ENCODE assay signal across 1 cellular context in the genomic region with DNA sequence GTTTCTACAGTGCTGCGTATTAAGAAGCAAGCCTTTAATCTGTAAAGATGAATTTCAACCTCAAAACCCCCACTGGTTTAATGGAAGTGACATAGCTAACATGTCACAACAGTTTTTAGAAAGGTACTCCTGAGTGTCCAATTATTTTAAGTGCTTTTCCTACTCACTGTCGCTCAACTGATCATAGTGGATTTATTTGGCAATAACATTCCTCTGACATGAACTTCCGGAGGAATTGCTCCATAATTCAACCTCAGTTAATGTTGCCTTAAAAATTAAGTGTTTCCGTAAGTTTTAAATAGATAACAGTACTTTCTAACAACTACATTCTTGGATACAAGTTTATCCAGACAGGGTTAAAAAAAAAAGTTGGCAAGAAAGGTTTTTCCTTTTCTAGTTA.
A peak's percentile ranks its signal among the peaks of the same experiment; 100 is the strongest.
TF ChIP-seq lines count a peak whose summit lies in the region.

No MANE protein-coding gene starts in this region.

TF ChIP-seq in SK-N-SH treated with all-trans-retinoic acid at 6 μM for 48 hours, 23 proteins besides CTCF, POLR2A, EP300 and RAD21 (continued from another document):
- TF ChIP-seq, protein P1, sequence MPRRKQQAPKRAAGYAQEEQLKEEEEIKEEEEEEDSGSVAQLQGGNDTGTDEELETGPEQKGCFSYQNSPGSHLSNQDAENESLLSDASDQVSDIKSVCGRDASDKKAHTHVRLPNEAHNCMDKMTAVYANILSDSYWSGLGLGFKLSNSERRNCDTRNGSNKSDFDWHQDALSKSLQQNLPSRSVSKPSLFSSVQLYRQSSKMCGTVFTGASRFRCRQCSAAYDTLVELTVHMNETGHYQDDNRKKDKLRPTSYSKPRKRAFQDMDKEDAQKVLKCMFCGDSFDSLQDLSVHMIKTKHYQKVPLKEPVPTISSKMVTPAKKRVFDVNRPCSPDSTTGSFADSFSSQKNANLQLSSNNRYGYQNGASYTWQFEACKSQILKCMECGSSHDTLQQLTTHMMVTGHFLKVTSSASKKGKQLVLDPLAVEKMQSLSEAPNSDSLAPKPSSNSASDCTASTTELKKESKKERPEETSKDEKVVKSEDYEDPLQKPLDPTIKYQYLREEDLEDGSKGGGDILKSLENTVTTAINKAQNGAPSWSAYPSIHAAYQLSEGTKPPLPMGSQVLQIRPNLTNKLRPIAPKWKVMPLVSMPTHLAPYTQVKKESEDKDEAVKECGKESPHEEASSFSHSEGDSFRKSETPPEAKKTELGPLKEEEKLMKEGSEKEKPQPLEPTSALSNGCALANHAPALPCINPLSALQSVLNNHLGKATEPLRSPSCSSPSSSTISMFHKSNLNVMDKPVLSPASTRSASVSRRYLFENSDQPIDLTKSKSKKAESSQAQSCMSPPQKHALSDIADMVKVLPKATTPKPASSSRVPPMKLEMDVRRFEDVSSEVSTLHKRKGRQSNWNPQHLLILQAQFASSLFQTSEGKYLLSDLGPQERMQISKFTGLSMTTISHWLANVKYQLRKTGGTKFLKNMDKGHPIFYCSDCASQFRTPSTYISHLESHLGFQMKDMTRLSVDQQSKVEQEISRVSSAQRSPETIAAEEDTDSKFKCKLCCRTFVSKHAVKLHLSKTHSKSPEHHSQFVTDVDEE (CRISPR knock-in tag; IDR thresholded peaks at IDR 0.05), result no peak
- no peak for TF ChIP-seq SNAI2 (CRISPR knock-in tag; IDR thresholded peaks at IDR 0.05)
- no peak for TF ChIP-seq ZFP3 (CRISPR knock-in tag; IDR thresholded peaks at IDR 0.05)
- no peak for TF ChIP-seq ZFP30 (CRISPR knock-in tag; IDR thresholded peaks at IDR 0.05)
- TF ChIP-seq TOX (CRISPR knock-in tag; IDR thresholded peaks at IDR 0.05; ENCODE audit: borderline replicate concordance), result peak; percentile 96
- no peak for TF ChIP-seq PPARA (CRISPR knock-in tag; IDR thresholded peaks at IDR 0.05; ENCODE audit: borderline replicate concordance)
- TF ChIP-seq, protein P2, sequence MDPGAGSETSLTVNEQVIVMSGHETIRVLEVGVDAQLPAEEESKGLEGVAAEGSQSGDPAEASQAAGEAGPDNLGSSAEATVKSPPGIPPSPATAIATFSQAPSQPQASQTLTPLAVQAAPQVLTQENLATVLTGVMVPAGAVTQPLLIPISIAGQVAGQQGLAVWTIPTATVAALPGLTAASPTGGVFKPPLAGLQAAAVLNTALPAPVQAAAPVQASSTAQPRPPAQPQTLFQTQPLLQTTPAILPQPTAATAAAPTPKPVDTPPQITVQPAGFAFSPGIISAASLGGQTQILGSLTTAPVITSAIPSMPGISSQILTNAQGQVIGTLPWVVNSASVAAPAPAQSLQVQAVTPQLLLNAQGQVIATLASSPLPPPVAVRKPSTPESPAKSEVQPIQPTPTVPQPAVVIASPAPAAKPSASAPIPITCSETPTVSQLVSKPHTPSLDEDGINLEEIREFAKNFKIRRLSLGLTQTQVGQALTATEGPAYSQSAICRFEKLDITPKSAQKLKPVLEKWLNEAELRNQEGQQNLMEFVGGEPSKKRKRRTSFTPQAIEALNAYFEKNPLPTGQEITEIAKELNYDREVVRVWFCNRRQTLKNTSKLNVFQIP (CRISPR knock-in tag; IDR thresholded peaks at IDR 0.05; ENCODE audit: borderline replicate concordance, low read depth), result peak; percentile 53; the same call in 1 of the 2 replicates
- TF ChIP-seq ZC3H10 (CRISPR knock-in tag; IDR thresholded peaks at IDR 0.05), result peak; percentile 83; the same call in 1 of the 2 replicates
- no peak for TF ChIP-seq CSDC2 (CRISPR knock-in tag; IDR thresholded peaks at IDR 0.05)
- TF ChIP-seq GLIS3 (CRISPR knock-in tag; IDR thresholded peaks at IDR 0.05), result no peak
- no peak for TF ChIP-seq OSR1 (CRISPR knock-in tag; IDR thresholded peaks at IDR 0.05)
- peak; percentile 72 for TF ChIP-seq ISL1 (CRISPR knock-in tag; IDR thresholded peaks at IDR 0.05)
- TF ChIP-seq ESRRG (CRISPR knock-in tag; IDR thresholded peaks at IDR 0.05), result no peak
- TF ChIP-seq ARNTL (CRISPR knock-in tag; IDR thresholded peaks at IDR 0.05; ENCODE audit: borderline replicate concordance, low read depth), result no peak
- TF ChIP-seq, protein P3, sequence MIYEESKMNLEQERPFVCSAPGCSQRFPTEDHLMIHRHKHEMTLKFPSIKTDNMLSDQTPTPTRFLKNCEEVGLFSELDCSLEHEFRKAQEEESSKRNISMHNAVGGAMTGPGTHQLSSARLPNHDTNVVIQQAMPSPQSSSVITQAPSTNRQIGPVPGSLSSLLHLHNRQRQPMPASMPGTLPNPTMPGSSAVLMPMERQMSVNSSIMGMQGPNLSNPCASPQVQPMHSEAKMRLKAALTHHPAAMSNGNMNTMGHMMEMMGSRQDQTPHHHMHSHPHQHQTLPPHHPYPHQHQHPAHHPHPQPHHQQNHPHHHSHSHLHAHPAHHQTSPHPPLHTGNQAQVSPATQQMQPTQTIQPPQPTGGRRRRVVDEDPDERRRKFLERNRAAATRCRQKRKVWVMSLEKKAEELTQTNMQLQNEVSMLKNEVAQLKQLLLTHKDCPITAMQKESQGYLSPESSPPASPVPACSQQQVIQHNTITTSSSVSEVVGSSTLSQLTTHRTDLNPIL (CRISPR knock-in tag; IDR thresholded peaks at IDR 0.05; ENCODE audit: low read depth), result no peak
- TF ChIP-seq ZNF565 (CRISPR knock-in tag; conservative IDR thresholded peaks at IDR 0.05; ENCODE audit: low read depth), result no peak
- TF ChIP-seq, protein P4, sequence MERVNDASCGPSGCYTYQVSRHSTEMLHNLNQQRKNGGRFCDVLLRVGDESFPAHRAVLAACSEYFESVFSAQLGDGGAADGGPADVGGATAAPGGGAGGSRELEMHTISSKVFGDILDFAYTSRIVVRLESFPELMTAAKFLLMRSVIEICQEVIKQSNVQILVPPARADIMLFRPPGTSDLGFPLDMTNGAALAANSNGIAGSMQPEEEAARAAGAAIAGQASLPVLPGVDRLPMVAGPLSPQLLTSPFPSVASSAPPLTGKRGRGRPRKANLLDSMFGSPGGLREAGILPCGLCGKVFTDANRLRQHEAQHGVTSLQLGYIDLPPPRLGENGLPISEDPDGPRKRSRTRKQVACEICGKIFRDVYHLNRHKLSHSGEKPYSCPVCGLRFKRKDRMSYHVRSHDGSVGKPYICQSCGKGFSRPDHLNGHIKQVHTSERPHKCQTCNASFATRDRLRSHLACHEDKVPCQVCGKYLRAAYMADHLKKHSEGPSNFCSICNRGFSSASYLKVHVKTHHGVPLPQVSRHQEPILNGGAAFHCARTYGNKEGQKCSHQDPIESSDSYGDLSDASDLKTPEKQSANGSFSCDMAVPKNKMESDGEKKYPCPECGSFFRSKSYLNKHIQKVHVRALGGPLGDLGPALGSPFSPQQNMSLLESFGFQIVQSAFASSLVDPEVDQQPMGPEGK (CRISPR knock-in tag; IDR thresholded peaks at IDR 0.05; ENCODE audit: borderline replicate concordance), result no peak; the same call in 1 of the 2 replicates
- peak; percentile 52; the same call in 1 of the 2 replicates for TF ChIP-seq RARB (CRISPR knock-in tag; IDR thresholded peaks at IDR 0.05)
- TF ChIP-seq ZNF8 (CRISPR knock-in tag; IDR thresholded peaks at IDR 0.05), result no peak
- TF ChIP-seq BACH2 (CRISPR knock-in tag; IDR thresholded peaks at IDR 0.05; ENCODE audit: borderline replicate concordance), result no peak
- no peak for TF ChIP-seq ZNF70 (CRISPR knock-in tag; IDR thresholded peaks at IDR 0.05)
- TF ChIP-seq, protein P5, sequence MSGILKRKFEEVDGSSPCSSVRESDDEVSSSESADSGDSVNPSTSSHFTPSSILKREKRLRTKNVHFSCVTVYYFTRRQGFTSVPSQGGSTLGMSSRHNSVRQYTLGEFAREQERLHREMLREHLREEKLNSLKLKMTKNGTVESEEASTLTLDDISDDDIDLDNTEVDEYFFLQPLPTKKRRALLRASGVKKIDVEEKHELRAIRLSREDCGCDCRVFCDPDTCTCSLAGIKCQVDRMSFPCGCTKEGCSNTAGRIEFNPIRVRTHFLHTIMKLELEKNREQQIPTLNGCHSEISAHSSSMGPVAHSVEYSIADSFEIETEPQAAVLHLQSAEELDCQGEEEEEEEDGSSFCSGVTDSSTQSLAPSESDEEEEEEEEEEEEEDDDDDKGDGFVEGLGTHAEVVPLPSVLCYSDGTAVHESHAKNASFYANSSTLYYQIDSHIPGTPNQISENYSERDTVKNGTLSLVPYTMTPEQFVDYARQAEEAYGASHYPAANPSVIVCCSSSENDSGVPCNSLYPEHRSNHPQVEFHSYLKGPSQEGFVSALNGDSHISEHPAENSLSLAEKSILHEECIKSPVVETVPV (CRISPR knock-in tag; IDR thresholded peaks at IDR 0.05), result no peak
